Comparison of ENCODE assay signal across 3 cellular contexts in genomic region chr6:24673625-24674024, GRCh38.
TF ChIP-seq lines count a peak whose summit lies in the region.

No MANE protein-coding gene starts in this region.

TF ChIP-seq in HCT116, 20 proteins besides CTCF, POLR2A, EP300 and RAD21:
- TF ChIP-seq CBX3 (IDR thresholded peaks at IDR 0.05; ENCODE audit: low read depth) (0 out of 2 replicates have a peak, but pooled peaks have one; percentile 26), SRF (IDR thresholded peaks at IDR 0.05; ENCODE audit: low read depth) (no peak)

TF ChIP-seq in HepG2, 621 proteins besides CTCF, POLR2A, EP300 and RAD21:
- TF ChIP-seq ZNF775 (CRISPR knock-in tag; IDR thresholded peaks at IDR 0.05; ENCODE audit: borderline replicate concordance) (no peak), ZFP36 (IDR thresholded peaks at IDR 0.05; ENCODE audit: borderline replicate concordance, low read depth, low read length, partially characterized antibody) (peak; percentile 90)

TF ChIP-seq in SK-N-SH, 30 proteins besides CTCF, POLR2A, EP300 and RAD21:
- TF ChIP-seq SIN3A (IDR thresholded peaks at IDR 0.05; ENCODE audit: borderline replicate concordance, low read depth, low read length), result no peak
- no peak for TF ChIP-seq TCF12 (IDR thresholded peaks at IDR 0.05)
- no peak for TF ChIP-seq FOXJ3 (CRISPR knock-in tag; IDR thresholded peaks at IDR 0.05)
- no peak for TF ChIP-seq ELF1 (IDR thresholded peaks at IDR 0.05)
- TF ChIP-seq JUND (IDR thresholded peaks at IDR 0.05), result no peak
- no peak for TF ChIP-seq PBX3 (IDR thresholded peaks at IDR 0.05)
